In the genomic region with DNA sequence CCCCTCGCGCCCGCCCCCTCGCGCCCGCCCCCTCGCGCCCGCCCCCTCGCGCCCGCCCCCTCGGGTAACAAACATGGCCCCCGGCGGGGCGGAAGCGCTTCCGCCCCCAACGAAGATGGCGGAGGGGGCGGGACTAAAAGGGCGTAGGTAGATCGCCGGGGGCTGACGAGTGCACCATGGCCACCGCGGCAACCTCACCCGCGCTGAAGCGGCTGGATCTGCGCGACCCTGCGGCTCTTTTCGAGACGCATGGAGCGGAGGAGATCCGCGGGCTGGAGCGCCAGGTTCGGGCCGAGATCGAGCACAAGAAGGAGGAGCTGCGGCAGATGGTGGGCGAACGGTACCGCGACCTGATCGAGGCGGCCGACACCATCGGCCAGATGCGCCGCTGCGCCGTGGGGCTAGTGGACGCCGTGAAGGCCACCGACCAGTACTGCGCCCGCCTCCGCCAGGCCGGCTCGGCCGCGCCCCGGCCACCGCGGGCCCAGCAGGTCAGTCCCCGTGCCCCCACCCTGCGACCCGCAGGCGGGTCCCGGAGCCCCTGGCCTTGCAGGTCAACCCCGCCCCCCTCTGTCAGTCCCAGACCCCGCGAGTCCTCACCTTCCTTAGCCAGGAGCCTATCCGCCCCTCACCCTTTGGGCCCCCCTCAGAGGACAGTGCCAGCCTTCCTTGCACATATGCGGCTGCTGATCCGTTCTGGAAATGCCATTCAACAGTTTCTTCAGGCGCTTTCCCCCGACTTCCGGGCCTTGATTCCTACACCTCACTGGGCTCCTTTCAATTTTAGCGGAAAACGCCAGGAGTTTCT, we compare ENCODE assay signal across 7 cellular contexts. TPM values are rescaled to one million over a fixed set of nuclear protein-coding genes. Genes with fewer than 3 reads are reported as not detected.
A peak's percentile ranks its signal among the peaks of the same experiment; 100 is the strongest.
DNase-seq lines count a peak whose midpoint lies in the region; ATAC-seq and TF ChIP-seq lines count a peak whose summit lies in the region.

A gene with protein sequence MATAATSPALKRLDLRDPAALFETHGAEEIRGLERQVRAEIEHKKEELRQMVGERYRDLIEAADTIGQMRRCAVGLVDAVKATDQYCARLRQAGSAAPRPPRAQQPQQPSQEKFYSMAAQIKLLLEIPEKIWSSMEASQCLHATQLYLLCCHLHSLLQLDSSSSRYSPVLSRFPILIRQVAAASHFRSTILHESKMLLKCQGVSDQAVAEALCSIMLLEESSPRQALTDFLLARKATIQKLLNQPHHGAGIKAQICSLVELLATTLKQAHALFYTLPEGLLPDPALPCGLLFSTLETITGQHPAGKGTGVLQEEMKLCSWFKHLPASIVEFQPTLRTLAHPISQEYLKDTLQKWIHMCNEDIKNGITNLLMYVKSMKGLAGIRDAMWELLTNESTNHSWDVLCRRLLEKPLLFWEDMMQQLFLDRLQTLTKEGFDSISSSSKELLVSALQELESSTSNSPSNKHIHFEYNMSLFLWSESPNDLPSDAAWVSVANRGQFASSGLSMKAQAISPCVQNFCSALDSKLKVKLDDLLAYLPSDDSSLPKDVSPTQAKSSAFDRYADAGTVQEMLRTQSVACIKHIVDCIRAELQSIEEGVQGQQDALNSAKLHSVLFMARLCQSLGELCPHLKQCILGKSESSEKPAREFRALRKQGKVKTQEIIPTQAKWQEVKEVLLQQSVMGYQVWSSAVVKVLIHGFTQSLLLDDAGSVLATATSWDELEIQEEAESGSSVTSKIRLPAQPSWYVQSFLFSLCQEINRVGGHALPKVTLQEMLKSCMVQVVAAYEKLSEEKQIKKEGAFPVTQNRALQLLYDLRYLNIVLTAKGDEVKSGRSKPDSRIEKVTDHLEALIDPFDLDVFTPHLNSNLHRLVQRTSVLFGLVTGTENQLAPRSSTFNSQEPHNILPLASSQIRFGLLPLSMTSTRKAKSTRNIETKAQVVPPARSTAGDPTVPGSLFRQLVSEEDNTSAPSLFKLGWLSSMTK (plus strand): TSS at position 162 of the 808 bp plus-strand sequence. CDS start 15 bp downstream, at position 177.

- no peaks in the 10 kb centered on the region for H3K27me3 ChIP-seq in body of pancreas
- no peaks in the 10 kb centered on the region for H3K27me3 ChIP-seq in iPS-15b (ENCODE audit: control insufficient read depth, insufficient read depth, low read length)

- H3K9me3 ChIP-seq in body of pancreas (no peaks in the 10 kb centered on the region), iPS-15b (ENCODE audit: control insufficient read depth, insufficient read depth, low read length) (no peaks in the 10 kb centered on the region)

- peaks cover 0 to 8% of the 10 kb centered on the region in 2 donors for H3K36me3 ChIP-seq in body of pancreas (replicated peaks in 1 of 2; ENCODE audit: insufficient read depth in 1 of 2, low read depth in 2 of 2)
- H3K36me3 ChIP-seq in iPS-15b (ENCODE audit: control insufficient read depth, insufficient read depth, low read length) = peaks cover 18% of the 10 kb centered on the region

- H3K4me3 ChIP-seq in body of pancreas = peak within 1 kb of the TSS; percentile 92 to 100
- H3K4me3 ChIP-seq in iPS-15b (ENCODE audit: low read depth, low read length) = peak within 1 kb of the TSS; percentile 93
- peak within 1 kb of the TSS; percentile 84 for H3K4me3 ChIP-seq in skeletal muscle cell (ENCODE audit: low read depth, low read length)

- peak in 2 of 7 experiments; percentile 3 to 20 for TF ChIP-seq CTCF in body of pancreas (IDR thresholded peaks at IDR 0.05)

- peak; percentile 76 for ATAC-seq in GM18511 (IDR thresholded peaks at IDR 0.05; ENCODE audit: unreplicated experiment)
- peak; percentile 62 for ATAC-seq in HG02973 (IDR thresholded peaks at IDR 0.05; ENCODE audit: unreplicated experiment)
- peak; percentile 87 for ATAC-seq in body of pancreas

- peak within 1 kb of the TSS; percentile 88 for H3K9ac ChIP-seq in iPS-15b (ENCODE audit: low read depth, low read length)

- H3K27ac ChIP-seq in body of pancreas = peak within 1 kb of the TSS; percentile 89 to 94 (median 92)

- WGBS in body of pancreas, 2 donors = 1% methylated on average over 7 to 62 of the region's 84 CpGs

- peak; percentile 69 to 86 (median 80) for TF ChIP-seq POLR2A in body of pancreas (IDR thresholded peaks at IDR 0.05)

- intact Hi-C loops in body of pancreas (cut with DNase I) = no loop called here

- peaks cover 32% of the 10 kb centered on the region for H3K4me1 ChIP-seq in body of pancreas
- no peaks in the 10 kb centered on the region for H3K4me1 ChIP-seq in iPS-15b (ENCODE audit: control insufficient read depth, insufficient read depth, low read length)

- DNase-seq in NCI-H2107 treated with DMSO at 0.1 percent for 48 hours (lab: John Stamatoyannopoulos, UW; ENCODE audit: unreplicated experiment) = peak; percentile 59
- peak; percentile 91 for DNase-seq in UCSD-AML1 (lab: John Stamatoyannopoulos, UW; ENCODE audit: unreplicated experiment)
- peak; percentile 82 to 91 (median 89) for DNase-seq in body of pancreas
- peak; percentile 49 for DNase-seq in skeletal muscle cell (ENCODE audit: low read depth)

RNA-seq across cellular contexts. Expression of the gene that starts here (rescaled TPM):
- total RNA-seq in body of pancreas = 10 to 100 TPM; 34.8 to 42.5 TPM

Comparison
In these comparisons a context has a peak if more than half of its experiments do, and no peak if none do; other contexts are left out.
1. Peak in every context shown above with its lines: DNase-seq, ATAC-seq, H3K4me3 ChIP-seq and H3K27ac ChIP-seq.